Comparison of ENCODE assay signal across 8 cellular contexts in the genomic region with DNA sequence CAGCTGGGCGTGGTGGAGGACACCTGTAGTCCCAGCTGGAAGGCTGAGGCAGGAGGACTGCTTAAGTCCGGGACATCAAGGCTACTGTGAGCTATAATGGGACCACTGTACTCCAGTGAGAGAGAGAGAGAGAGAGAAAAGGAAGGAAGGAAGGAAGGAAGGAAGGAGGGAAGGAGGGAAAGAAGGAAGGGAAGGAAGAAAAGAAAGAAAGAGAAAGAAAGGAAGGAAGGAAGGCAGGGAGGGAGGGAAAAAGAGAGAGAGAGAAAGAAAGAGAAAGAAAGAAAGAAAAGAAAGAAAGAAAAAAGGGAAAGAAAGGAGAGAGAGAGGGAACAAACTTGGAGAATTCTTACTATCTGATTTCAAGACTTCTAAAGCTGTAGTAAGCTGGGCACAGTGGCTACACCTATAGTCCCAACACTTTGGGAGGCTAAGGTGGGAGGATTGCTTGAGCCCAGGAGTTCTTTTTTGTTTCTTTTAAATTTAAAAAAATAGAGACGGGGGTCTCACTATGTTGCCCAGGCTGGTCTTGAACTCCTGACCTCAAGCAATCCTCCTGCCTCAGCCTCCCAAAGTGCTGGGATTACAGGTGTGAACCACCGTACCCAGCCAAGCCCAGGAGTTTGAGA. TPM values are rescaled to one million over a fixed set of nuclear protein-coding genes. Genes with fewer than 3 reads are reported as not detected.
DNase-seq lines count a peak whose midpoint lies in the region; ATAC-seq and TF ChIP-seq lines count a peak whose summit lies in the region.
"Not testable (repeated sequence)": the region's sequence is repeated elsewhere in the genome, so short reads cannot be mapped to it uniquely, and the experiment has no call there.

No MANE protein-coding gene starts in this region.

- POLR2A ChIA-PET in HEK293 (lab: Yijun Ruan, JAX) = not testable (repeated sequence)

- not testable (repeated sequence) for ATAC-seq in memory B cell (ENCODE audit: low read depth); stimulated activated effector memory CD8-positive, alpha-beta T cell treated with anti-CD3 and anti-CD28 coated beads, Interleukin-12 subunit alpha, Interleukin-12 subunit beta, amount 100 ng/mL, for 72 hours

- intact Hi-C loops in activated CD4-positive, alpha-beta T cell treated with anti-CD3 and anti-CD28 coated beads, Interleukin-2, amount 10 ng/mL, durations not matched to agents 24 days and 14 days (cut with micrococcal nuclease); dendritic cell treated with granulocyte-macrophage colony-stimulating factor and Interleukin-4, amounts not matched to agents 40 ng/mL and 50 ng/mL, for 4 days (cut with micrococcal nuclease): not testable (repeated sequence)

- H3K27me3 Mint-ChIP-seq in activated CD4-positive, alpha-beta T cell treated with anti-CD3 and anti-CD28 coated beads, Interleukin-2, amount 10 ng/mL, durations not matched to agents 24 days and 14 days; activated naive CD4-positive, alpha-beta T cell treated with anti-CD3 and anti-CD28 coated beads, Interleukin-2, amount 50 U/mL, for 24 hours; dendritic cell treated with granulocyte-macrophage colony-stimulating factor and Interleukin-4, amounts not matched to agents 40 ng/mL and 50 ng/mL, for 4 days; memory B cell: not testable (repeated sequence)

- H3K27ac ChIP-seq in 22Rv1 = peak overlapping the region; percentile 76
- H3K27ac ChIP-seq in HEK293 (ENCODE audit: extremely low read depth, low read depth, low read length) = not testable (repeated sequence)
- peak overlapping the region; percentile 58; the same call in 1 of the 2 replicates for H3K27ac ChIP-seq in VCaP

- not testable (repeated sequence) for H3K4me3 ChIP-seq in HEK293 (ENCODE audit: low read depth, low read length)

- not testable (repeated sequence) for H3K4me1 Mint-ChIP-seq in activated CD4-positive, alpha-beta T cell treated with anti-CD3 and anti-CD28 coated beads, Interleukin-2, amount 10 ng/mL, durations not matched to agents 24 days and 14 days; activated naive CD4-positive, alpha-beta T cell treated with anti-CD3 and anti-CD28 coated beads, Interleukin-2, amount 50 U/mL, for 24 hours; memory B cell; stimulated activated effector memory CD8-positive, alpha-beta T cell treated with anti-CD3 and anti-CD28 coated beads, Interleukin-12 subunit alpha, Interleukin-12 subunit beta, amount 100 ng/mL, for 72 hours
- H3K4me1 Mint-ChIP-seq in dendritic cell treated with granulocyte-macrophage colony-stimulating factor and Interleukin-4, amounts not matched to agents 40 ng/mL and 50 ng/mL, for 4 days (ENCODE audit: low read depth) = peaks cover 43% of the 10 kb centered on the region

- H3K36me3 Mint-ChIP-seq in activated CD4-positive, alpha-beta T cell treated with anti-CD3 and anti-CD28 coated beads, Interleukin-2, amount 10 ng/mL, durations not matched to agents 24 days and 14 days (ENCODE audit: low read depth); activated naive CD4-positive, alpha-beta T cell treated with anti-CD3 and anti-CD28 coated beads, Interleukin-2, amount 50 U/mL, for 24 hours; dendritic cell treated with granulocyte-macrophage colony-stimulating factor and Interleukin-4, amounts not matched to agents 40 ng/mL and 50 ng/mL, for 4 days (ENCODE audit: low read depth); memory B cell; stimulated activated effector memory CD8-positive, alpha-beta T cell treated with anti-CD3 and anti-CD28 coated beads, Interleukin-12 subunit alpha, Interleukin-12 subunit beta, amount 100 ng/mL, for 72 hours: not testable (repeated sequence)

- not testable (repeated sequence) for H3K4me1 ChIP-seq in HEK293 (ENCODE audit: control insufficient read depth, insufficient read depth, low read length)

- not testable (repeated sequence) for H3K4me3 Mint-ChIP-seq in activated CD4-positive, alpha-beta T cell treated with anti-CD3 and anti-CD28 coated beads, Interleukin-2, amount 10 ng/mL, durations not matched to agents 24 days and 14 days; activated naive CD4-positive, alpha-beta T cell treated with anti-CD3 and anti-CD28 coated beads, Interleukin-2, amount 50 U/mL, for 24 hours; dendritic cell treated with granulocyte-macrophage colony-stimulating factor and Interleukin-4, amounts not matched to agents 40 ng/mL and 50 ng/mL, for 4 days; memory B cell; stimulated activated effector memory CD8-positive, alpha-beta T cell treated with anti-CD3 and anti-CD28 coated beads, Interleukin-12 subunit alpha, Interleukin-12 subunit beta, amount 100 ng/mL, for 72 hours

- not testable (repeated sequence) for TF ChIP-seq CTCF in 22Rv1 (IDR thresholded peaks at IDR 0.05); HEK293 (tag by site-specific recombination; IDR thresholded peaks at IDR 0.05); VCaP (conservative IDR thresholded peaks at IDR 0.05)

- H3K9me3 ChIP-seq in HEK293 (ENCODE audit: control insufficient read depth, insufficient read depth, low read depth, low read length) = not testable (repeated sequence)

- H3K36me3 ChIP-seq in HEK293 (ENCODE audit: control insufficient read depth in 2 of 2, insufficient read depth in 1 of 2, low read length in 2 of 2) = not testable (repeated sequence)

- DNase-seq in activated CD4-positive, alpha-beta T cell treated with anti-CD3 and anti-CD28 coated beads, Interleukin-2, amount 10 ng/mL, durations not matched to agents 24 days and 14 days; memory B cell (ENCODE audit: low spot score in 2 of 2); stimulated activated effector memory CD8-positive, alpha-beta T cell treated with anti-CD3 and anti-CD28 coated beads, Interleukin-12 subunit alpha, Interleukin-12 subunit beta, amount 100 ng/mL, for 72 hours (ENCODE audit: low spot score in 2 of 2): not testable (repeated sequence)

- CTCF ChIA-PET in HEK293 (lab: Yijun Ruan, JAX) = interaction anchor here (0.5 kb wide), 1 partner anchor 85 kb away, joined by 3 read pairs; no protein-coding TSS in a partner anchor

- H3K27ac Mint-ChIP-seq in activated CD4-positive, alpha-beta T cell treated with anti-CD3 and anti-CD28 coated beads, Interleukin-2, amount 10 ng/mL, durations not matched to agents 24 days and 14 days = peak overlapping the region; percentile 31
- H3K27ac Mint-ChIP-seq in activated naive CD4-positive, alpha-beta T cell treated with anti-CD3 and anti-CD28 coated beads, Interleukin-2, amount 50 U/mL, for 24 hours = peak overlapping the region; percentile 73
- H3K27ac Mint-ChIP-seq in dendritic cell treated with granulocyte-macrophage colony-stimulating factor and Interleukin-4, amounts not matched to agents 40 ng/mL and 50 ng/mL, for 4 days = peak overlapping the region; percentile 81
- peak overlapping the region; percentile 38 for H3K27ac Mint-ChIP-seq in memory B cell
- H3K27ac Mint-ChIP-seq in stimulated activated effector memory CD8-positive, alpha-beta T cell treated with anti-CD3 and anti-CD28 coated beads, Interleukin-12 subunit alpha, Interleukin-12 subunit beta, amount 100 ng/mL, for 72 hours = peak overlapping the region; percentile 35

- H3K9me3 Mint-ChIP-seq in activated CD4-positive, alpha-beta T cell treated with anti-CD3 and anti-CD28 coated beads, Interleukin-2, amount 10 ng/mL, durations not matched to agents 24 days and 14 days; activated naive CD4-positive, alpha-beta T cell treated with anti-CD3 and anti-CD28 coated beads, Interleukin-2, amount 50 U/mL, for 24 hours; dendritic cell treated with granulocyte-macrophage colony-stimulating factor and Interleukin-4, amounts not matched to agents 40 ng/mL and 50 ng/mL, for 4 days; memory B cell; stimulated activated effector memory CD8-positive, alpha-beta T cell treated with anti-CD3 and anti-CD28 coated beads, Interleukin-12 subunit alpha, Interleukin-12 subunit beta, amount 100 ng/mL, for 72 hours: not testable (repeated sequence)

TF ChIP-seq in HEK293, 187 proteins besides CTCF, POLR2A, EP300 and RAD21:
- TF ChIP-seq ZNF366 (tag by site-specific recombination; conservative IDR thresholded peaks at IDR 0.05) = peak; percentile 93

RNA-seq across cellular contexts. Expression of a gene that starts 18.5 kb away (rescaled TPM):
- 42.2 and 42.4 TPM in 2 replicates for total RNA-seq in activated CD4-positive, alpha-beta T cell treated with anti-CD3 and anti-CD28 coated beads, Interleukin-2, amount 10 ng/mL, durations not matched to agents 24 days and 14 days

RNA-seq across cellular contexts. Expression of a gene that starts 21.9 kb away (rescaled TPM):
- total RNA-seq in activated CD4-positive, alpha-beta T cell treated with anti-CD3 and anti-CD28 coated beads, Interleukin-2, amount 10 ng/mL, durations not matched to agents 24 days and 14 days = 284 TPM in 2 replicates

Comparison
In these comparisons a context has a peak if more than half of its experiments do, and no peak if none do; other contexts are left out.
1. H3K27ac Mint-ChIP-seq: peak in every context shown above with its lines; median percentile 81 in dendritic cell treated with granulocyte-macrophage colony-stimulating factor and Interleukin-4, amounts not matched to agents 40 ng/mL and 50 ng/mL, for 4 days; 73 in activated naive CD4-positive, alpha-beta T cell treated with anti-CD3 and anti-CD28 coated beads, Interleukin-2, amount 50 U/mL, for 24 hours; 38 in memory B cell; 35 in stimulated activated effector memory CD8-positive, alpha-beta T cell treated with anti-CD3 and anti-CD28 coated beads, Interleukin-12 subunit alpha, Interleukin-12 subunit beta, amount 100 ng/mL, for 72 hours; 31 in activated CD4-positive, alpha-beta T cell treated with anti-CD3 and anti-CD28 coated beads, Interleukin-2, amount 10 ng/mL, durations not matched to agents 24 days and 14 days.